ENCODE assay signal across 13 cellular contexts in genomic region chr3:9098716-9099675, GRCh38.
A peak's percentile ranks its signal among the peaks of the same experiment; 100 is the strongest.
DNase-seq lines count a peak whose midpoint lies in the region; ATAC-seq and TF ChIP-seq lines count a peak whose summit lies in the region.
"Had no signal": no experiment of that assay in that cellular context is flagged by ENCODE, and none has a peak within 500 bp of the region (broad histone marks: within the 10 kb centered on the region; RNA-seq: fewer than 3 reads in every experiment).

No MANE protein-coding gene starts in this region.

- H3K4me3 ChIP-seq in mammary epithelial cell (replicated peaks in 1 of 3; ENCODE audit: insufficient read depth in 1 of 3, low read depth in 2 of 3, low read length in 3 of 3) (no peak overlapping the region), mesodermal cell (ENCODE audit: extremely low read depth, insufficient read depth, low read length, poor library complexity, severe bottlenecking) (no peak overlapping the region), coronary artery (no peak overlapping the region)
- H3K4me3 ChIP-seq: psoas muscle had no signal

- no peaks in the 10 kb centered on the region for H3K27me3 ChIP-seq in mammary epithelial cell (ENCODE audit: insufficient read depth, low read length)

- H3K36me3 ChIP-seq in mammary epithelial cell (ENCODE audit: insufficient read depth, low read length) (peaks cover 8% of the 10 kb centered on the region), mesodermal cell (ENCODE audit: control insufficient read depth, insufficient read depth, low read length) (no peaks in the 10 kb centered on the region)

- TF ChIP-seq CTCF in mammary epithelial cell (conservative IDR thresholded peaks at IDR 0.05 in 1 of 2, IDR thresholded peaks at IDR 0.05 in 1 of 2; ENCODE audit: extremely low read depth in 1 of 2, insufficient read depth in 1 of 2, low read depth in 1 of 2, low read length in 2 of 2) (no peak), coronary artery (IDR thresholded peaks at IDR 0.05) (no peak)

- H2AFZ ChIP-seq in mammary epithelial cell (ENCODE audit: low read depth, low read length): no peak overlapping the region

- CTCF ChIA-PET in mammary epithelial cell (lab: Charles Lee; ENCODE audit: low non-redundant PET): no interaction called here

- no peaks in the 10 kb centered on the region for H4K20me1 ChIP-seq in mammary epithelial cell (ENCODE audit: insufficient read depth, low read length)

- no peaks in the 10 kb centered on the region for H3K4me1 ChIP-seq in mammary epithelial cell (ENCODE audit: insufficient read depth, low read length)
- peaks cover 8% of the 10 kb centered on the region for H3K4me1 ChIP-seq in mesodermal cell (ENCODE audit: control insufficient read depth, insufficient read depth, low read length, poor library complexity, severe bottlenecking)
- H3K4me1 ChIP-seq: psoas muscle had no signal

- no TSS peak for BruUV-seq in mammary epithelial cell (replicated peaks; lab: Mats Ljungman, UMichigan)

- H3K4me2 ChIP-seq in mammary epithelial cell (ENCODE audit: insufficient read depth, low read depth, low read length): no peak overlapping the region

- no peak overlapping the region for H3K27ac ChIP-seq in mammary epithelial cell (ENCODE audit: insufficient read depth, low read depth, low read length)
- H3K27ac ChIP-seq in mesodermal cell (ENCODE audit: low read depth, low read length, severe bottlenecking): peak overlapping the region; percentile 25
- H3K27ac ChIP-seq in coronary artery: no peak overlapping the region
- H3K27ac ChIP-seq: psoas muscle had no signal

- dilution Hi-C loops in mammary epithelial cell (cut with HindIII; ENCODE audit: low sequenced_read_pairs): no loop called here

- in situ Hi-C loops in T47D (cut with HindIII; ENCODE audit: low pct_unique_long_range_greater_than_20kb, low sequenced_read_pairs): no loop called here
- in situ Hi-C loops in mammary epithelial cell (cut with MboI; ENCODE audit: low sequenced_read_pairs in 2 of 2): no loop called here

- peaks cover 10% of the 10 kb centered on the region for H3K79me2 ChIP-seq in mammary epithelial cell (ENCODE audit: insufficient read depth, low read length)

- DNase-seq in T47D (ENCODE audit: low read depth in 1 of 2, low spot score in 1 of 2) (peak; percentile 75 to 95), mammary epithelial cell (no peak), brain pericyte (ENCODE audit: low read depth, low spot score) (peak; percentile 13), coronary artery (ENCODE audit: low spot score) (no peak), NCI-H2107 (lab: John Stamatoyannopoulos, UW) (no peak)
- DNase-seq: activated T-cell treated with anti-CD3 and anti-CD28 coated beads, Interleukin-2, amount 50 U/mL, for 48 hours; psoas muscle; stimulated activated CD4-positive, alpha-beta T cell treated with anti-CD3 and anti-CD28 coated beads, Interleukin-2, amount 100 ng/mL, for 48 hours had no signal

- H3K9me3 ChIP-seq in mammary epithelial cell (replicated peaks; ENCODE audit: insufficient read depth, low read length): no peaks in the 10 kb centered on the region
- H3K9me3 ChIP-seq in mesodermal cell (ENCODE audit: control insufficient read depth, low read length): no peaks in the 10 kb centered on the region
- H3K9me3 ChIP-seq: psoas muscle had no signal

- no peak for ATAC-seq in GM19328 (IDR thresholded peaks at IDR 0.05; ENCODE audit: unreplicated experiment)
- no peak for ATAC-seq in GM18907 (IDR thresholded peaks at IDR 0.05; ENCODE audit: unreplicated experiment)
- ATAC-seq: activated CD4-positive, CD25-positive, alpha-beta regulatory T cell treated with anti-CD3 and anti-CD28 coated beads, Interleukin-2, amount 50 U/mL, for 24 hours; psoas muscle; stimulated activated memory B cell treated with anti-CD40 and anti-IgM and Interleukin-4, amounts not matched to agents 10 μg/mL and 1 μg/mL and 100 μg/mL, for 72 hours had no signal

- intact Hi-C loops in mammary epithelial cell (cut with micrococcal nuclease): no loop called here

- 94% methylated on average over 17 of the region's 17 CpGs for WGBS in mammary epithelial cell (ENCODE audit: low coverage, missing lambda C conversion rate)
- WGBS in mesodermal cell (ENCODE audit: insufficient coverage in 2 of 2), 2 experiments: 86 to 92% methylated on average over 12 to 14 of the region's 17 CpGs

- H3K9ac ChIP-seq in mammary epithelial cell (ENCODE audit: insufficient read depth, low read length): no peak overlapping the region

Comparison
In these comparisons a context has a peak if more than half of its experiments do, and no peak if none do; other contexts are left out.
1. DNase-seq: peak in T47D (2 of 2) and brain pericyte (single experiment); none in mammary epithelial cell (single experiment), coronary artery (single experiment) and NCI-H2107 (single experiment).